1 cellular context compared by ENCODE assay signal in genomic region chr12:6612247-6612646, GRCh38.
TF ChIP-seq lines count a peak whose summit lies in the region.

No MANE protein-coding gene starts in this region.

TF ChIP-seq in HepG2, 621 proteins besides CTCF, POLR2A, EP300 and RAD21:
- TF ChIP-seq DMAP1 (CRISPR knock-in tag; IDR thresholded peaks at IDR 0.05) = no peak
- TF ChIP-seq, protein P1, sequence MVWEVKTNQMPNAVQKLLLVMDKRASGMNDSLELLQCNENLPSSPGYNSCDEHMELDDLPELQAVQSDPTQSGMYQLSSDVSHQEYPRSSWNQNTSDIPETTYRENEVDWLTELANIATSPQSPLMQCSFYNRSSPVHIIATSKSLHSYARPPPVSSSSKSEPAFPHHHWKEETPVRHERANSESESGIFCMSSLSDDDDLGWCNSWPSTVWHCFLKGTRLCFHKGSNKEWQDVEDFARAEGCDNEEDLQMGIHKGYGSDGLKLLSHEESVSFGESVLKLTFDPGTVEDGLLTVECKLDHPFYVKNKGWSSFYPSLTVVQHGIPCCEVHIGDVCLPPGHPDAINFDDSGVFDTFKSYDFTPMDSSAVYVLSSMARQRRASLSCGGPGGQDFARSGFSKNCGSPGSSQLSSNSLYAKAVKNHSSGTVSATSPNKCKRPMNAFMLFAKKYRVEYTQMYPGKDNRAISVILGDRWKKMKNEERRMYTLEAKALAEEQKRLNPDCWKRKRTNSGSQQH (CRISPR knock-in tag; IDR thresholded peaks at IDR 0.05; ENCODE audit: low read depth) = no peak
- TF ChIP-seq, protein P2, sequence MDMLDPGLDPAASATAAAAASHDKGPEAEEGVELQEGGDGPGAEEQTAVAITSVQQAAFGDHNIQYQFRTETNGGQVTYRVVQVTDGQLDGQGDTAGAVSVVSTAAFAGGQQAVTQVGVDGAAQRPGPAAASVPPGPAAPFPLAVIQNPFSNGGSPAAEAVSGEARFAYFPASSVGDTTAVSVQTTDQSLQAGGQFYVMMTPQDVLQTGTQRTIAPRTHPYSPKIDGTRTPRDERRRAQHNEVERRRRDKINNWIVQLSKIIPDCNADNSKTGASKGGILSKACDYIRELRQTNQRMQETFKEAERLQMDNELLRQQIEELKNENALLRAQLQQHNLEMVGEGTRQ (IDR thresholded peaks at IDR 0.05; ENCODE audit: low read depth, low read length) = 0 out of 2 replicates have a peak, but pooled peaks have one; percentile 16
- TF ChIP-seq, protein P2 (CRISPR knock-in tag; IDR thresholded peaks at IDR 0.05; ENCODE audit: borderline replicate concordance) = no peak; the same call in 1 of the 2 replicates
